Comparison of ENCODE assay signal across 25 cellular contexts in genomic region chr2:97982621-97983020, GRCh38.
"Had no signal": no experiment of that assay in that cellular context is flagged by ENCODE, and none has a peak within 500 bp of the region (broad histone marks: within the 10 kb centered on the region; RNA-seq: fewer than 3 reads in every experiment).

No MANE protein-coding gene starts in this region.

- FAIRE-seq: bronchial epithelial cell, kidney, TTC549 had no signal

- H3K27me3 ChIP-seq: colonic mucosa, foreskin keratinocyte, spleen, tibial nerve had no signal

- DNase-seq: activated CD4-positive, alpha-beta T cell treated with anti-CD3 and anti-CD28 coated beads for 4 hours; activated CD4-positive, alpha-beta T cell treated with anti-CD3 and anti-CD28 coated beads, Interleukin-2, amount 50 U/mL, for 4 hours; activated naive CD4-positive, alpha-beta T cell; activated T-cell treated with anti-CD3 and anti-CD28 coated beads for 4 hours; activated T-cell treated with anti-CD3 and anti-CD28 coated beads, Interleukin-2, amount 50 U/mL, for 72 hours; anterior cingulate cortex; cerebellar nuclear complex; colonic mucosa; effector CD8-positive, alpha-beta T cell; foreskin keratinocyte; kidney; left colon; mammary epithelial cell; naive thymus-derived CD4-positive, alpha-beta T cell; occipital lobe; right cardiac atrium; spleen; stimulated activated naive CD4-positive, alpha-beta T cell treated with Interleukin-2 at 50 U/mL for 16 hours; T-helper 9 cell had no signal

- H3K4me3 ChIP-seq: colonic mucosa, spleen, tibial nerve had no signal

- H3K4me3 Mint-ChIP-seq: activated T-cell treated with anti-CD3 and anti-CD28 coated beads, Interleukin-2, amount 50 U/mL, for 72 hours; naive thymus-derived CD4-positive, alpha-beta T cell; neural crest cell had no signal

- H3K27ac ChIP-seq: colonic mucosa, foreskin keratinocyte, spleen, tibial nerve, VCaP had no signal

- H3K36me3 ChIP-seq: colonic mucosa had no signal

- ATAC-seq: activated naive CD4-positive, alpha-beta T cell treated with anti-CD3 and anti-CD28 coated beads, Interleukin-2, amount 50 U/mL, for 72 hours; activated T-cell treated with anti-CD3 and anti-CD28 coated beads, Interleukin-2, amount 50 U/mL, for 72 hours; foreskin keratinocyte; naive thymus-derived CD4-positive, alpha-beta T cell; right cardiac atrium had no signal

- H3K27ac Mint-ChIP-seq: activated naive CD4-positive, alpha-beta T cell treated with anti-CD3 and anti-CD28 coated beads, Interleukin-2, amount 50 U/mL, for 72 hours; activated T-cell treated with anti-CD3 and anti-CD28 coated beads, Interleukin-2, amount 50 U/mL, for 72 hours; naive thymus-derived CD4-positive, alpha-beta T cell had no signal

- H3K4me1 ChIP-seq: colonic mucosa, foreskin keratinocyte had no signal

- H3K27me3 Mint-ChIP-seq: naive thymus-derived CD4-positive, alpha-beta T cell had no signal

- H3K9me3 ChIP-seq: colonic mucosa had no signal
